Comparison of ENCODE assay signal across 1 cellular context in genomic region chr7:139735466-139735865, GRCh38.
TF ChIP-seq lines count a peak whose summit lies in the region.

No MANE protein-coding gene starts in this region.

TF ChIP-seq in IMR-90, 13 proteins besides CTCF, POLR2A, EP300 and RAD21:
- TF ChIP-seq BHLHE40 (IDR thresholded peaks at IDR 0.05; ENCODE audit: low read depth, low read length) (no peak), RFX5 (IDR thresholded peaks at IDR 0.05; ENCODE audit: low read depth, low read length) (no peak), NFE2L2 (IDR thresholded peaks at IDR 0.05; ENCODE audit: low read depth, low read length) (no peak), RCOR1 (IDR thresholded peaks at IDR 0.05; ENCODE audit: insufficient replicate concordance, low read length) (no peak), FOS (IDR thresholded peaks at IDR 0.05; ENCODE audit: low read depth, low read length) (no peak), CEBPB (IDR thresholded peaks at IDR 0.05; ENCODE audit: low read depth, low read length) (no peak), CHD1 (IDR thresholded peaks at IDR 0.05; ENCODE audit: low read depth, low read length) (no peak), MAZ (IDR thresholded peaks at IDR 0.05; ENCODE audit: borderline replicate concordance, low read depth, low read length) (no peak)
